ENCODE assay signal across 1 cellular context in the genomic region with DNA sequence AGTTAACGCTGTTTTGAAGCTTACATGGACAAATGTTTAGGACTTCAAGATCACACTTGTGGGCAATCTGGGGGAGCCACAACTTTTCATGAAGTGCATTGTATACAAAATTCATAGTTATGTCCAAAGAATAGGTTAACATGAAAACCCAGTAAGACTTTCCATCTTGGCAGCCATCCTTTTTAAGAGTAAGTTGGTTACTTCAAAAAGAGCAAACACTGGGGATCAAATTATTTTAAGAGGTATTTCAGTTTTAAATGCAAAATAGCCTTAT.
A peak's percentile ranks its signal among the peaks of the same experiment; 100 is the strongest.
TF ChIP-seq lines count a peak whose summit lies in the region.

No MANE protein-coding gene starts in this region.

TF ChIP-seq in GM12878, 131 proteins besides CTCF, POLR2A, EP300 and RAD21:
- peak; percentile 18; the same call in 1 of the 2 replicates for TF ChIP-seq POLR2AphosphoS2 (IDR thresholded peaks at IDR 0.05; ENCODE audit: low read depth, low read length)
- peak; percentile 20 for TF ChIP-seq PML (IDR thresholded peaks at IDR 0.05; ENCODE audit: low read length)
- 0 out of 2 replicates have a peak, but pooled peaks have one; percentile 14 for TF ChIP-seq NFIC (IDR thresholded peaks at IDR 0.05; ENCODE audit: low read depth, low read length)
- TF ChIP-seq POLR2AphosphoS5 (IDR thresholded peaks at IDR 0.05; ENCODE audit: low read length), result 0 out of 2 replicates have a peak, but pooled peaks have one; percentile 1
